Comparison of ENCODE assay signal across 8 cellular contexts in genomic region chr15:50907866-50908208, GRCh38. TPM values are rescaled to one million over a fixed set of nuclear protein-coding genes. Genes with fewer than 3 reads are reported as not detected.
DNase-seq lines count a peak whose midpoint lies in the region; ATAC-seq and TF ChIP-seq lines count a peak whose summit lies in the region.

No MANE protein-coding gene starts in this region.

- peak overlapping the region; percentile 97 for H3K27ac Mint-ChIP-seq in activated B cell treated with CpG ODN at 0.5 μM for 24 hours

- H3K4me3 Mint-ChIP-seq in activated B cell treated with CpG ODN at 0.5 μM for 24 hours = peak overlapping the region; percentile 91

- DNase-seq in COR-L47 (lab: John Stamatoyannopoulos, UW) (peak; percentile 43), LHCN-M2 (ENCODE audit: low read depth) (peak; percentile 28), activated B cell treated with CpG ODN at 0.5 μM for 24 hours (no peak), dermis blood vessel endothelial cell (peak; percentile 64), medulla oblongata (ENCODE audit: extremely low spot score) (peak; percentile 68)
- peak; percentile 28 for DNase-seq in stimulated activated CD8-positive, alpha-beta memory T cell treated with anti-CD3 and anti-CD28 coated beads, Interleukin-7, amount 100 ng/mL, for 24 hours (ENCODE audit: low read depth)

- intact Hi-C loops in activated B cell treated with CpG ODN at 0.5 μM for 24 hours (cut with micrococcal nuclease) = loop anchor here (1.0 to 10.0 kb wide), 15 partner anchors 22 to 1863 kb away; partner anchors contain the start of genes COPS2, DTWD1, FAM227B and GABPB1

- H3K9me3 Mint-ChIP-seq in activated B cell treated with CpG ODN at 0.5 μM for 24 hours = no peaks in the 10 kb centered on the region

- POLR2A ChIA-PET in activated B cell treated with CpG ODN at 0.5 μM for 24 hours (lab: Charles Lee) = interaction anchor here (0.6 to 1.6 kb wide), 10 partner anchors 16 to 554 kb away, joined by 3 to 13 read pairs (median 5); partner anchors contain the start of genes GABPB1, SPPL2A and TRPM7

- TF ChIP-seq CTCF in activated B cell treated with CpG ODN at 0.5 μM for 24 hours (IDR thresholded peaks at IDR 0.05) = no peak

- peaks cover 37% of the 10 kb centered on the region for H3K4me1 Mint-ChIP-seq in activated B cell treated with CpG ODN at 0.5 μM for 24 hours

- CTCF ChIA-PET in activated B cell treated with CpG ODN at 0.5 μM for 24 hours (lab: Charles Lee) = interaction anchor here (0.8 to 1.2 kb wide), 4 partner anchors 31 to 233 kb away, joined by 3 to 5 read pairs (median 4); no protein-coding TSS in a partner anchor

- H3K36me3 Mint-ChIP-seq in activated B cell treated with CpG ODN at 0.5 μM for 24 hours (ENCODE audit: low read depth) = peaks cover 17% of the 10 kb centered on the region

- H3K27me3 Mint-ChIP-seq in activated B cell treated with CpG ODN at 0.5 μM for 24 hours = no peaks in the 10 kb centered on the region

- ATAC-seq in GM21515 (IDR thresholded peaks at IDR 0.05; ENCODE audit: unreplicated experiment) = peak; percentile 18
- ATAC-seq in activated B cell treated with CpG ODN at 0.5 μM for 24 hours (ENCODE audit: low read depth) = peak; percentile 40
- no peak for ATAC-seq in GM18870 (IDR thresholded peaks at IDR 0.05; ENCODE audit: unreplicated experiment)

RNA-seq across cellular contexts. Expression of gene AP4E1, which starts 0.6 kb away (rescaled TPM):
- total RNA-seq in LHCN-M2 (2014; rRNA removed) (14.6 and 17.2 TPM in 2 replicates), activated B cell treated with CpG ODN at 0.5 μM for 24 hours (11.1 and 13.4 TPM in 2 replicates), dermis blood vessel endothelial cell (12.3 and 14.4 TPM in 2 replicates)
- 3.7 TPM for polyA plus RNA-seq in LHCN-M2 (2012)
